ENCODE assay signal across 8 cellular contexts in the genomic region with DNA sequence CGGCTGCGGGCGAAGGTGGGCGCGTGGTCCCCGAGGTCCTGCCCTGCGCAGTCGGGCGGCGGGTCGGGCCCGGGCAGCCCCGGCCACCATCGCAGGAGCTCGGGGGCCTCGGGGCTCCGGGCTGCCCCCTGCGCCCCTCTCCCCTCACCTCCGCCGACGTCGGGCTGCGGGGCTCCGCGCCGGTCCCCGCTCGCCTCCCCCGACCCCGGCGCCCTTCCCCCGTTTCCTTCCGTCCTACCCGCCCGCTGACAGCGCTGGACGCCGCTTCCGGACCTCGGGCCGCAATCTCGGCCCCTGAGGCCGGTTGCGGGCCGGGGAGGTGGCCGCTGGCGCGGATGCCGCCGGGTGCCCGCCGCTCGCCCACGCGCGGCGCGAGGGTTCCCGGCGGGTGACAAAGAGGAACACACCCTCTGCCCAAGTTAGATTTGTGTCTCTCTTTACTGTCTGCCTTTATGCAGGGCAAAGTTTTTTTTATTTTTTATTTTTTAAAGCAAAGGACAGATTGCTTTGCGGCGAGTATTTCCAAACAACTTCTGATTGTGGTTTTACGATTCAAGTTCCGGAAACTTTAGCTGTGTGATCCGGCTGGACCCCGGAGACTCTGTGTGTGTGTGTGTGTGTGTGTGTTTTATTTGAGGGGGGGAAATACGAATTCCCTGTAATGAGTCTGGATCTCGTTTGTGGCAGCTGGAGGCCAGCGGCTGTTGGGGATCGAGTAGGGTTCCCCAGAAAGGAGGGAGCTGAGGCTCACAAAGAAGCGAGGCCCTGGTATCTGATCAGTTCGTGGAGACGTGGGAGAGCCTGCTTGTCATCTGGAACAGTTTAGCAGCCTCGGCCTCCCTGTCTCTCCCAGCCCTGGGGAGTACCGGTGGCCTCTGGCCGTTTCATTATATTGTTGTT. TPM values are rescaled to one million over a fixed set of nuclear protein-coding genes. Genes with fewer than 3 reads are reported as not detected.
DNase-seq lines count a peak whose midpoint lies in the region; ATAC-seq and TF ChIP-seq lines count a peak whose summit lies in the region.

No MANE protein-coding gene starts in this region.

- H3K4me1 Mint-ChIP-seq in Calu3 (ENCODE audit: low read depth, unreplicated experiment) (no peaks in the 10 kb centered on the region), GM23338 (peaks cover 36% of the 10 kb centered on the region), naive B cell (peaks cover 10 to 13% (median 10%) of the 10 kb centered on the region in 3 donors)

- peaks cover 11% of the 10 kb centered on the region; the same call in 1 of the 2 replicates for H3F3A ChIP-seq in GM23338 (replicated peaks; ENCODE audit: low read depth)

- peak overlapping the region; percentile 100 for H3K4me2 ChIP-seq in GM23338

- H3K27ac ChIP-seq in GM23338 (ENCODE audit: low read depth), result no peak overlapping the region
- no peak overlapping the region for H3K27ac ChIP-seq in RWPE1

- intact Hi-C loops in Calu3 (cut with micrococcal nuclease; ENCODE audit: unreplicated experiment), result loop anchor here (10.0 kb wide), 1 partner anchor 151 kb away; no protein-coding TSS in a partner anchor
- intact Hi-C loops in posterior vena cava (cut with DNase I), result loop anchor here (10.0 kb wide), 2 partner anchors 251 to 301 kb away; no protein-coding TSS in a partner anchor

- no peak overlapping the region for H3K27ac Mint-ChIP-seq in Calu3 (ENCODE audit: unreplicated experiment)
- peak overlapping the region; percentile 18 for H3K27ac Mint-ChIP-seq in GM23338
- H3K27ac Mint-ChIP-seq in naive B cell, result no peak overlapping the region

- POLR2A ChIA-PET in RWPE1 (lab: Yijun Ruan, JAX; ENCODE audit: low non-redundant PET), result no interaction called here
- POLR2A ChIA-PET in GM10248 (lab: Yijun Ruan, JAX), result no interaction called here

- H3K9me3 Mint-ChIP-seq in Calu3 (ENCODE audit: low read depth, unreplicated experiment) (no peaks in the 10 kb centered on the region), GM23338 (no peaks in the 10 kb centered on the region), naive B cell (peaks cover 0 to 2% (median 0%) of the 10 kb centered on the region in 7 donors)

- no peaks in the 10 kb centered on the region for H3K36me3 ChIP-seq in GM23338 (ENCODE audit: insufficient read depth)

- H3K27me3 Mint-ChIP-seq in Calu3 (ENCODE audit: unreplicated experiment), result no peaks in the 10 kb centered on the region
- H3K27me3 Mint-ChIP-seq in GM23338 (ENCODE audit: insufficient read depth, low read depth, poor library complexity), result peaks cover 30% of the 10 kb centered on the region
- H3K27me3 Mint-ChIP-seq in naive B cell, result peaks cover 57 to 77% (median 59%) of the 10 kb centered on the region in 3 donors

- H3K9me2 ChIP-seq in GM23338 (ENCODE audit: insufficient read depth), result no peaks in the 10 kb centered on the region

- TF ChIP-seq CTCF in Calu3 (IDR thresholded peaks at IDR 0.05; ENCODE audit: unreplicated experiment) (no peak), GM23338 (conservative IDR thresholded peaks at IDR 0.05; ENCODE audit: low read depth in 2 of 2) (no peak), RWPE1 (conservative IDR thresholded peaks at IDR 0.05; ENCODE audit: low read depth) (no peak), epithelial cell of proximal tubule (conservative IDR thresholded peaks at IDR 0.05; ENCODE audit: low read depth, low read length) (no peak), GM10248 (IDR thresholded peaks at IDR 0.05; ENCODE audit: control extremely low read depth, extremely low read depth, low read depth, missing control alignments) (no peak)

- H3K4me3 Mint-ChIP-seq in Calu3 (ENCODE audit: low read depth, unreplicated experiment), result peak overlapping the region; percentile 78
- peak overlapping the region; percentile 87 for H3K4me3 Mint-ChIP-seq in GM23338
- peak overlapping the region; percentile 54 to 88 (median 74) for H3K4me3 Mint-ChIP-seq in naive B cell

- peaks cover 19% of the 10 kb centered on the region for H4K20me1 ChIP-seq in GM23338 (replicated peaks; ENCODE audit: insufficient read depth)

- ATAC-seq in GM23338 (peak; percentile 1; the same call in 2 of the 3 replicates), naive B cell (ENCODE audit: low read depth in 2 of 2) (peak in 1 of 2 donors; percentile 27)

- BruUV-seq in Calu3 (replicated peaks; lab: Mats Ljungman, UMichigan), result TSS peak; percentile 40

- peak overlapping the region; percentile 86 for H2AFZ ChIP-seq in GM23338

- H3K79me2 ChIP-seq in GM23338 (replicated peaks; ENCODE audit: insufficient read depth), result peaks cover 52% of the 10 kb centered on the region

- DNase-seq in Calu3 (no peak), GM23338 (ENCODE audit: low spot score) (peak; percentile 53), RWPE1 (ENCODE audit: low spot score) (peak; percentile 21), epithelial cell of proximal tubule (ENCODE audit: low read depth) (no peak), naive B cell (no peak), posterior vena cava (ENCODE audit: low spot score) (no peak), GM10248 (ENCODE audit: extremely low spot score) (no peak)
- no peak for DNase-seq in activated CD4-positive, alpha-beta T cell treated with anti-CD3 and anti-CD28 coated beads, Interleukin-2, amount 50 U/mL, for 1 hour

- peaks cover 31% of the 10 kb centered on the region for H3K27me3 ChIP-seq in GM23338 (ENCODE audit: insufficient read depth)

- H3K4me1 ChIP-seq in GM23338 (ENCODE audit: insufficient read depth), result peaks cover 24% of the 10 kb centered on the region

- H3K36me3 Mint-ChIP-seq in Calu3 (ENCODE audit: insufficient read depth, unreplicated experiment) (peaks cover 14% of the 10 kb centered on the region), GM23338 (ENCODE audit: low read depth) (no peaks in the 10 kb centered on the region; the same call in 1 of the 3 replicates), naive B cell (no peaks in the 10 kb centered on the region)

- CTCF ChIA-PET in Calu3 (lab: Charles Lee), result no interaction called here
- CTCF ChIA-PET in RWPE1 (lab: Yijun Ruan, JAX), result interaction anchor here (0.6 to 0.7 kb wide), 3 partner anchors 184 to 287 kb away, joined by 3 to 6 read pairs (median 3); no protein-coding TSS in a partner anchor
- CTCF ChIA-PET in GM10248 (lab: Yijun Ruan, JAX), result no interaction called here

- H3K4me3 ChIP-seq in GM23338, result peak overlapping the region; percentile 92
- peak overlapping the region; percentile 81 for H3K4me3 ChIP-seq in epithelial cell of proximal tubule (ENCODE audit: low read depth, low read length)

TF ChIP-seq in GM23338, 12 proteins besides CTCF, POLR2A, EP300 and RAD21 (continues in another document):
- TF ChIP-seq CREB1 (CRISPR knock-in tag; IDR thresholded peaks at IDR 0.05; ENCODE audit: low read depth) (no peak), STAT1 (IDR thresholded peaks at IDR 0.05; ENCODE audit: unreplicated experiment) (no peak), ZNF331 (CRISPR knock-in tag; IDR thresholded peaks at IDR 0.05; ENCODE audit: low read depth) (no peak), POLR2AphosphoS5 (IDR thresholded peaks at IDR 0.05; ENCODE audit: low read depth) (no peak), JUNB (IDR thresholded peaks at IDR 0.05; ENCODE audit: unreplicated experiment) (no peak), EZH2 (IDR thresholded peaks at IDR 0.05; ENCODE audit: low read depth, unreplicated experiment) (no peak), ZNF114 (CRISPR knock-in tag; IDR thresholded peaks at IDR 0.05) (no peak)
- TF ChIP-seq, protein P1, sequence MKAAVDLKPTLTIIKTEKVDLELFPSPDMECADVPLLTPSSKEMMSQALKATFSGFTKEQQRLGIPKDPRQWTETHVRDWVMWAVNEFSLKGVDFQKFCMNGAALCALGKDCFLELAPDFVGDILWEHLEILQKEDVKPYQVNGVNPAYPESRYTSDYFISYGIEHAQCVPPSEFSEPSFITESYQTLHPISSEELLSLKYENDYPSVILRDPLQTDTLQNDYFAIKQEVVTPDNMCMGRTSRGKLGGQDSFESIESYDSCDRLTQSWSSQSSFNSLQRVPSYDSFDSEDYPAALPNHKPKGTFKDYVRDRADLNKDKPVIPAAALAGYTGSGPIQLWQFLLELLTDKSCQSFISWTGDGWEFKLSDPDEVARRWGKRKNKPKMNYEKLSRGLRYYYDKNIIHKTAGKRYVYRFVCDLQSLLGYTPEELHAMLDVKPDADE (IDR thresholded peaks at IDR 0.05), result no peak
- TF ChIP-seq, protein P2, sequence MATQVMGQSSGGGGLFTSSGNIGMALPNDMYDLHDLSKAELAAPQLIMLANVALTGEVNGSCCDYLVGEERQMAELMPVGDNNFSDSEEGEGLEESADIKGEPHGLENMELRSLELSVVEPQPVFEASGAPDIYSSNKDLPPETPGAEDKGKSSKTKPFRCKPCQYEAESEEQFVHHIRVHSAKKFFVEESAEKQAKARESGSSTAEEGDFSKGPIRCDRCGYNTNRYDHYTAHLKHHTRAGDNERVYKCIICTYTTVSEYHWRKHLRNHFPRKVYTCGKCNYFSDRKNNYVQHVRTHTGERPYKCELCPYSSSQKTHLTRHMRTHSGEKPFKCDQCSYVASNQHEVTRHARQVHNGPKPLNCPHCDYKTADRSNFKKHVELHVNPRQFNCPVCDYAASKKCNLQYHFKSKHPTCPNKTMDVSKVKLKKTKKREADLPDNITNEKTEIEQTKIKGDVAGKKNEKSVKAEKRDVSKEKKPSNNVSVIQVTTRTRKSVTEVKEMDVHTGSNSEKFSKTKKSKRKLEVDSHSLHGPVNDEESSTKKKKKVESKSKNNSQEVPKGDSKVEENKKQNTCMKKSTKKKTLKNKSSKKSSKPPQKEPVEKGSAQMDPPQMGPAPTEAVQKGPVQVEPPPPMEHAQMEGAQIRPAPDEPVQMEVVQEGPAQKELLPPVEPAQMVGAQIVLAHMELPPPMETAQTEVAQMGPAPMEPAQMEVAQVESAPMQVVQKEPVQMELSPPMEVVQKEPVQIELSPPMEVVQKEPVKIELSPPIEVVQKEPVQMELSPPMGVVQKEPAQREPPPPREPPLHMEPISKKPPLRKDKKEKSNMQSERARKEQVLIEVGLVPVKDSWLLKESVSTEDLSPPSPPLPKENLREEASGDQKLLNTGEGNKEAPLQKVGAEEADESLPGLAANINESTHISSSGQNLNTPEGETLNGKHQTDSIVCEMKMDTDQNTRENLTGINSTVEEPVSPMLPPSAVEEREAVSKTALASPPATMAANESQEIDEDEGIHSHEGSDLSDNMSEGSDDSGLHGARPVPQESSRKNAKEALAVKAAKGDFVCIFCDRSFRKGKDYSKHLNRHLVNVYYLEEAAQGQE (IDR thresholded peaks at IDR 0.05; ENCODE audit: unreplicated experiment), result no peak

RNA-seq across cellular contexts. Expression of a gene that starts 1.0 kb away (rescaled TPM):
- 30.9 and 47.0 TPM in 2 replicates for total RNA-seq in Calu3 (2022)
- total RNA-seq in GM23338 (2014; rRNA removed; shearing (Covaris generic)), result 82.5 and 105 TPM in 2 replicates
- polyA plus RNA-seq in GM23338 (2016; fragmentation: Nextera tagmentation; extraction: Ambion mirVana), result 53.6 and 59.3 TPM in 2 replicates
- 75.7 and 97.0 TPM in 2 replicates for total RNA-seq in epithelial cell of proximal tubule
- polyA plus RNA-seq in naive B cell (ENCODE audit: low read depth in 6 of 6), result 1 to 10 TPM in 2 of 6 donors, under 1 TPM in 3, not detected in 1; 0.44 to 1.2 (median 0.86) TPM
- 10 to 100 TPM; 61.4 to 89.2 TPM for total RNA-seq in posterior vena cava

RNA-seq across cellular contexts. Expression of a gene that starts 33.2 kb away (rescaled TPM):
- total RNA-seq in Calu3 (2022), result not detected in 2 replicates
- total RNA-seq in GM23338 (2014; rRNA removed; shearing (Covaris generic)), result not detected in 2 replicates
- polyA plus RNA-seq in GM23338 (2016; fragmentation: Nextera tagmentation; extraction: Ambion mirVana), result 0.19 and 0.21 TPM in 2 replicates
- not detected in 2 replicates for total RNA-seq in epithelial cell of proximal tubule
- not detected for polyA plus RNA-seq in naive B cell (ENCODE audit: low read depth in 6 of 6)
- not detected for total RNA-seq in posterior vena cava

Comparison
In these comparisons a context has a peak if more than half of its experiments do, and no peak if none do; other contexts are left out.
1. DNase-seq: peak in GM23338 (single experiment) and RWPE1 (single experiment); none in Calu3 (single experiment), epithelial cell of proximal tubule (single experiment), naive B cell (single experiment), posterior vena cava (single experiment), GM10248 (single experiment) and activated CD4-positive, alpha-beta T cell treated with anti-CD3 and anti-CD28 coated beads, Interleukin-2, amount 50 U/mL, for 1 hour (single experiment).
2. Peak in every context shown above with its lines, with median percentiles within 50 percentile points of each other: H3K4me3 Mint-ChIP-seq.